ENCODE assay signal across 10 cellular contexts in genomic region chr13:87999791-88000190, GRCh38.
DNase-seq lines count a peak whose midpoint lies in the region; ATAC-seq and TF ChIP-seq lines count a peak whose summit lies in the region.
"Had no signal": no experiment of that assay in that cellular context is flagged by ENCODE, and none has a peak within 500 bp of the region (broad histone marks: within the 10 kb centered on the region; RNA-seq: fewer than 3 reads in every experiment).

No MANE protein-coding gene starts in this region.

- H3K79me2 ChIP-seq in OCI-LY3 (ENCODE audit: low read length) (no peaks in the 10 kb centered on the region), PC-9 (ENCODE audit: low read depth) (no peaks in the 10 kb centered on the region)

- POLR2A ChIA-PET in PC-9 (lab: Charles Lee; ENCODE audit: unreplicated experiment) = no interaction called here

- no peaks in the 10 kb centered on the region for H3K27me3 ChIP-seq in OCI-LY3 (ENCODE audit: low read depth, low read length)
- no peaks in the 10 kb centered on the region for H3K27me3 ChIP-seq in suprapubic skin
- H3K27me3 ChIP-seq in PC-9 (ENCODE audit: insufficient read depth, low read depth) = no peaks in the 10 kb centered on the region

- no peak overlapping the region for H3K27ac ChIP-seq in OCI-LY3 (ENCODE audit: low read length)
- no peak overlapping the region for H3K27ac ChIP-seq in suprapubic skin
- no peak overlapping the region for H3K27ac ChIP-seq in PC-9

- H3F3A ChIP-seq in PC-9 (ENCODE audit: insufficient read depth, low read depth) = no peaks in the 10 kb centered on the region

- CTCF ChIA-PET in PC-9 (lab: Charles Lee) = interaction anchor here (0.6 kb wide), 1 partner anchor 124 kb away, joined by 3 read pairs; no protein-coding TSS in a partner anchor

- intact Hi-C loops in PC-9 (cut with micrococcal nuclease; ENCODE audit: unreplicated experiment) = loop anchor here (5.0 kb wide), 2 partner anchors 198 to 317 kb away; no protein-coding TSS in a partner anchor

- H2AFZ ChIP-seq in OCI-LY3 (ENCODE audit: low read depth, low read length) = no peak overlapping the region
- no peak overlapping the region for H2AFZ ChIP-seq in PC-9

- peak; percentile 38 for DNase-seq in HCEC 1CT
- DNase-seq in epithelial cell of proximal tubule (ENCODE audit: low read depth) = no peak
- peak; percentile 33 for DNase-seq in renal cortical epithelial cell (ENCODE audit: low read depth)
- no peak for DNase-seq in suprapubic skin (ENCODE audit: low spot score in 2 of 2)
- no peak for DNase-seq in PC-9
- DNase-seq: DMS153; naive B cell; stimulated activated CD8-positive, alpha-beta memory T cell treated with anti-CD3 and anti-CD28 coated beads, Interleukin-4, amount 100 ng/mL, for 48 hours had no signal

- H4K20me1 ChIP-seq in OCI-LY3 (ENCODE audit: insufficient read depth, low read length) (no peaks in the 10 kb centered on the region), PC-9 (ENCODE audit: insufficient read depth) (no peaks in the 10 kb centered on the region)

- H3K36me3 ChIP-seq in OCI-LY3 (replicated peaks; ENCODE audit: low read depth, low read length) (peaks cover 4% of the 10 kb centered on the region), suprapubic skin (no peaks in the 10 kb centered on the region), PC-9 (ENCODE audit: low read depth) (no peaks in the 10 kb centered on the region)

- TF ChIP-seq EP300 in suprapubic skin (IDR thresholded peaks at IDR 0.05) = no peak

- peak; percentile 36 for TF ChIP-seq CTCF in OCI-LY3 (IDR thresholded peaks at IDR 0.05; ENCODE audit: low read depth, low read length)
- peak; percentile 31 for TF ChIP-seq CTCF in epithelial cell of proximal tubule (conservative IDR thresholded peaks at IDR 0.05; ENCODE audit: low read depth, low read length)
- TF ChIP-seq CTCF in suprapubic skin (IDR thresholded peaks at IDR 0.05) = no peak
- TF ChIP-seq CTCF in PC-9 (conservative IDR thresholded peaks at IDR 0.05) = no peak

- H3K9ac ChIP-seq in OCI-LY3 (ENCODE audit: low read length) = no peak overlapping the region

- ATAC-seq in HG03097 (IDR thresholded peaks at IDR 0.05; ENCODE audit: low FRiP score, unreplicated experiment) = no peak

- H3K4me3 ChIP-seq in OCI-LY3 (ENCODE audit: low read length) (no peak overlapping the region), epithelial cell of proximal tubule (ENCODE audit: low read depth, low read length) (no peak overlapping the region), suprapubic skin (no peak overlapping the region), PC-9 (no peak overlapping the region)

- H3K4me2 ChIP-seq in OCI-LY3 (ENCODE audit: low read length) (no peak overlapping the region), PC-9 (no peak overlapping the region)

- H3K9me2 ChIP-seq in PC-9 (ENCODE audit: insufficient read depth) = no peaks in the 10 kb centered on the region

- no peak for TF ChIP-seq POLR2A in suprapubic skin (IDR thresholded peaks at IDR 0.05)

- 94% methylated on average over 1 of the region's 1 CpG for WGBS in suprapubic skin

- peaks cover 9% of the 10 kb centered on the region for H3K4me1 ChIP-seq in OCI-LY3 (ENCODE audit: low read length)
- no peaks in the 10 kb centered on the region for H3K4me1 ChIP-seq in suprapubic skin
- 0 out of 2 replicates have a peak, but pooled peaks cover 8% of the 10 kb centered on the region for H3K4me1 ChIP-seq in PC-9 (replicated peaks; ENCODE audit: insufficient read depth)

- BruUV-seq in PC-9 (replicated peaks; lab: Mats Ljungman, UMichigan) = no TSS peak

- H3K9me3 ChIP-seq in OCI-LY3 (ENCODE audit: insufficient read depth, low read length) = no peaks in the 10 kb centered on the region
- H3K9me3 ChIP-seq in suprapubic skin = no peaks in the 10 kb centered on the region
- no peaks in the 10 kb centered on the region for H3K9me3 ChIP-seq in PC-9 (ENCODE audit: insufficient read depth, low read depth)

Comparison
In these comparisons a context has a peak if more than half of its experiments do, and no peak if none do; other contexts are left out.
1. DNase-seq: peak in HCEC 1CT (single experiment) and renal cortical epithelial cell (single experiment); none in epithelial cell of proximal tubule (single experiment), suprapubic skin (0 of 2) and PC-9 (0 of 2).
2. CTCF ChIP-seq: peak in OCI-LY3 (single experiment) and epithelial cell of proximal tubule (single experiment); none in suprapubic skin (0 of 2) and PC-9 (single experiment).